In genomic region chr11:77214557-77214956, GRCh38 we compare ENCODE assay signal across 19 cellular contexts.
A peak's percentile ranks its signal among the peaks of the same experiment; 100 is the strongest.
DNase-seq lines count a peak whose midpoint lies in the region; ATAC-seq and TF ChIP-seq lines count a peak whose summit lies in the region.
"Had no signal": no experiment of that assay in that cellular context is flagged by ENCODE, and none has a peak within 500 bp of the region (broad histone marks: within the 10 kb centered on the region; RNA-seq: fewer than 3 reads in every experiment).

No MANE protein-coding gene starts in this region.

- TF ChIP-seq CTCF in WERI-Rb-1 (IDR thresholded peaks at IDR 0.05; ENCODE audit: low read depth, low read length) (no peak), esophagus muscularis mucosa (IDR thresholded peaks at IDR 0.05) (no peak)

- no peak overlapping the region for H3K4me3 Mint-ChIP-seq in activated CD4-positive, alpha-beta memory T cell treated with anti-CD3 and anti-CD28 coated beads, Interleukin-2, amount 10 ng/mL, durations not matched to agents 7 days and 5 days
- no peak overlapping the region for H3K4me3 Mint-ChIP-seq in activated CD4-positive, alpha-beta memory T cell treated with anti-CD3 and anti-CD28 coated beads for 36 hours
- H3K4me3 Mint-ChIP-seq: B cell; CD4-positive, CD25-positive, alpha-beta regulatory T cell; CD8-positive, alpha-beta T cell; H9 had no signal

- H3K27me3 ChIP-seq in WERI-Rb-1 (ENCODE audit: insufficient read depth, low read depth, severe bottlenecking) (no peaks in the 10 kb centered on the region), esophagus muscularis mucosa (no peaks in the 10 kb centered on the region)
- H3K27me3 ChIP-seq: BLaER1 had no signal

- H3K36me3 Mint-ChIP-seq in activated CD4-positive, alpha-beta memory T cell treated with anti-CD3 and anti-CD28 coated beads, Interleukin-2, amount 10 ng/mL, durations not matched to agents 7 days and 5 days (ENCODE audit: low read depth), result no peaks in the 10 kb centered on the region
- no peaks in the 10 kb centered on the region for H3K36me3 Mint-ChIP-seq in activated CD4-positive, alpha-beta memory T cell treated with anti-CD3 and anti-CD28 coated beads for 36 hours
- H3K36me3 Mint-ChIP-seq: CD4-positive, CD25-positive, alpha-beta regulatory T cell; CD8-positive, alpha-beta T cell had no signal

- intact Hi-C loops in activated CD4-positive, alpha-beta memory T cell treated with anti-CD3 and anti-CD28 coated beads for 36 hours (cut with micrococcal nuclease), result no loop called here
- intact Hi-C loops in esophagus muscularis mucosa (cut with DNase I), result no loop called here

- no peaks in the 10 kb centered on the region for H3K4me1 ChIP-seq in esophagus muscularis mucosa

- peak; percentile 7 for DNase-seq in activated CD4-positive, alpha-beta memory T cell treated with anti-CD3 and anti-CD28 coated beads, Interleukin-2, amount 10 ng/mL, durations not matched to agents 7 days and 5 days
- DNase-seq in activated CD4-positive, alpha-beta memory T cell treated with anti-CD3 and anti-CD28 coated beads for 36 hours, result no peak
- DNase-seq in D341Med (ENCODE audit: low spot score) (peak; percentile 13), WERI-Rb-1 (no peak), esophagus muscularis mucosa (ENCODE audit: extremely low spot score) (peak; percentile 81), Kasumi-1 (lab: John Stamatoyannopoulos, UW) (no peak)
- no peak for DNase-seq in activated CD4-positive, CD25-positive, alpha-beta regulatory T cell treated with anti-CD3 and anti-CD28 coated beads, Interleukin-2, amount 50 U/mL, for 72 hours
- DNase-seq: CD4-positive, CD25-positive, alpha-beta regulatory T cell; DMS53; DMS79 treated with DMSO at 0.1 percent for 48 hours; GF-D8; GM23248; H9 had no signal

- peaks cover 3% of the 10 kb centered on the region for H3K27me3 Mint-ChIP-seq in activated CD4-positive, alpha-beta memory T cell treated with anti-CD3 and anti-CD28 coated beads, Interleukin-2, amount 10 ng/mL, durations not matched to agents 7 days and 5 days
- H3K27me3 Mint-ChIP-seq in activated CD4-positive, alpha-beta memory T cell treated with anti-CD3 and anti-CD28 coated beads for 36 hours, result no peaks in the 10 kb centered on the region
- H3K27me3 Mint-ChIP-seq: B cell; CD4-positive, CD25-positive, alpha-beta regulatory T cell had no signal

- peaks cover 76% of the 10 kb centered on the region for H3K36me3 ChIP-seq in WERI-Rb-1
- H3K36me3 ChIP-seq in esophagus muscularis mucosa, result peaks cover 0 to 3% (median 0%) of the 10 kb centered on the region in 4 donors

- H3K9me3 ChIP-seq in WERI-Rb-1 (ENCODE audit: severe bottlenecking) (no peaks in the 10 kb centered on the region), esophagus muscularis mucosa (no peaks in the 10 kb centered on the region)
- H3K9me3 ChIP-seq: BLaER1 had no signal

- H3K27ac Mint-ChIP-seq in activated CD4-positive, alpha-beta memory T cell treated with anti-CD3 and anti-CD28 coated beads, Interleukin-2, amount 10 ng/mL, durations not matched to agents 7 days and 5 days, result no peak overlapping the region
- H3K27ac Mint-ChIP-seq in activated CD4-positive, alpha-beta memory T cell treated with anti-CD3 and anti-CD28 coated beads for 36 hours, result no peak overlapping the region
- H3K27ac Mint-ChIP-seq: B cell; CD4-positive, CD25-positive, alpha-beta regulatory T cell; CD8-positive, alpha-beta T cell; H9 had no signal

- TF ChIP-seq POLR2A in esophagus muscularis mucosa (IDR thresholded peaks at IDR 0.05; ENCODE audit: low read depth), result no peak

- H3K4me3 ChIP-seq in WERI-Rb-1 (ENCODE audit: low read depth, low read length) (no peak overlapping the region), esophagus muscularis mucosa (no peak overlapping the region)
- H3K4me3 ChIP-seq: BLaER1, GM23248 had no signal

- H3K27ac ChIP-seq in WERI-Rb-1 (peak overlapping the region; percentile 92), esophagus muscularis mucosa (replicated peaks in 1 of 4) (no peak overlapping the region)
- H3K27ac ChIP-seq: 22Rv1, BLaER1, C4-2B, GM23248 had no signal

- CTCF ChIA-PET in activated CD4-positive, alpha-beta memory T cell treated with anti-CD3 and anti-CD28 coated beads, Interleukin-2, amount 10 ng/mL, durations not matched to agents 7 days and 5 days (lab: Charles Lee), result interaction anchor here (0.6 kb wide), 1 partner anchor 1964 kb away, joined by 5 read pairs; no protein-coding TSS in a partner anchor
- CTCF ChIA-PET in activated CD4-positive, alpha-beta memory T cell treated with anti-CD3 and anti-CD28 coated beads for 36 hours (lab: Charles Lee), result no interaction called here

- no peak for ATAC-seq in GM19463 (IDR thresholded peaks at IDR 0.05; ENCODE audit: unreplicated experiment)
- ATAC-seq: CD8-positive, alpha-beta T cell had no signal

- TF ChIP-seq EP300 in esophagus muscularis mucosa (IDR thresholded peaks at IDR 0.05), result no peak

- POLR2A ChIA-PET in activated CD4-positive, alpha-beta memory T cell treated with anti-CD3 and anti-CD28 coated beads, Interleukin-2, amount 10 ng/mL, durations not matched to agents 7 days and 5 days (lab: Charles Lee), result no interaction called here
- POLR2A ChIA-PET in activated CD4-positive, alpha-beta memory T cell treated with anti-CD3 and anti-CD28 coated beads for 36 hours (lab: Charles Lee), result no interaction called here

- H3K4me1 Mint-ChIP-seq in activated CD4-positive, alpha-beta memory T cell treated with anti-CD3 and anti-CD28 coated beads, Interleukin-2, amount 10 ng/mL, durations not matched to agents 7 days and 5 days, result no peaks in the 10 kb centered on the region
- no peaks in the 10 kb centered on the region for H3K4me1 Mint-ChIP-seq in activated CD4-positive, alpha-beta memory T cell treated with anti-CD3 and anti-CD28 coated beads for 36 hours (ENCODE audit: low read depth)
- H3K4me1 Mint-ChIP-seq: B cell; CD4-positive, CD25-positive, alpha-beta regulatory T cell had no signal

- no peaks in the 10 kb centered on the region for H3K9me3 Mint-ChIP-seq in activated CD4-positive, alpha-beta memory T cell treated with anti-CD3 and anti-CD28 coated beads, Interleukin-2, amount 10 ng/mL, durations not matched to agents 7 days and 5 days
- H3K9me3 Mint-ChIP-seq in activated CD4-positive, alpha-beta memory T cell treated with anti-CD3 and anti-CD28 coated beads for 36 hours, result no peaks in the 10 kb centered on the region
- H3K9me3 Mint-ChIP-seq: CD8-positive, alpha-beta T cell; H9 had no signal

- 87% methylated on average over 9 of the region's 9 CpGs for WGBS in esophagus muscularis mucosa

Comparison
In these comparisons a context has a peak if more than half of its experiments do, and no peak if none do; other contexts are left out.
1. DNase-seq: peak in activated CD4-positive, alpha-beta memory T cell treated with anti-CD3 and anti-CD28 coated beads, Interleukin-2, amount 10 ng/mL, durations not matched to agents 7 days and 5 days (single experiment), D341Med (single experiment) and esophagus muscularis mucosa (single experiment); none in activated CD4-positive, alpha-beta memory T cell treated with anti-CD3 and anti-CD28 coated beads for 36 hours (single experiment), WERI-Rb-1 (single experiment), activated CD4-positive, CD25-positive, alpha-beta regulatory T cell treated with anti-CD3 and anti-CD28 coated beads, Interleukin-2, amount 50 U/mL, for 72 hours (single experiment) and Kasumi-1 (0 of 2).